In the genomic region with DNA sequence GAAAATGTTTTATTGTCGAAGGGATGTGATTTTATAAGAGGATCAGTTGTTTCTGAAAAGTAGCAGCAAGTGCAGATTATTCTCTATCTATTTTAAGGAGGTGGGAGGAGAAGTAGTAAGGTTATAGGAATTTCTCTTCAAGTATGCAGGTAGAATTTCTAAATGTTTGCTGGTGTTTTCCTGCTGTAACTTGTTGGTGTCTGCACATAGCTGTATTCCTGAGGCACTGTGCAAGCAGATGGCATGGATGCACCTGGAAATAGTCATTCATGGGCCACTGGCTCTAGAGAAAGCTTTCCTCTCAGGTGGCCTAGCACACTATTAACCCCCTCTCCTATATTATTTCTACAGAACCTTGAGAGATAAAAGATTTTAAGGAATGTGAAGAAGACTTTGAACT, we compare ENCODE assay signal across 22 cellular contexts. TPM values are rescaled to one million over a fixed set of nuclear protein-coding genes. Genes with fewer than 3 reads are reported as not detected.
DNase-seq lines count a peak whose midpoint lies in the region; ATAC-seq and TF ChIP-seq lines count a peak whose summit lies in the region.
"Had no signal": no experiment of that assay in that cellular context is flagged by ENCODE, and none has a peak within 500 bp of the region (broad histone marks: within the 10 kb centered on the region; RNA-seq: fewer than 3 reads in every experiment).

No MANE protein-coding gene starts in this region.

- BruUV-seq in mammary epithelial cell (replicated peaks; lab: Mats Ljungman, UMichigan) = no TSS peak

- H3K27ac ChIP-seq in mammary epithelial cell (ENCODE audit: insufficient read depth, low read depth, low read length) (no peak overlapping the region), breast epithelium (no peak overlapping the region)
- H3K27ac ChIP-seq: BLaER1 treated with 17β-estradiol and CSF1 and Interleukin-3, amounts not matched to agents 10 nM and 100 nM; KMS-11 had no signal

- no peak overlapping the region for H3K9ac ChIP-seq in mammary epithelial cell (ENCODE audit: insufficient read depth, low read length)
- H3K9ac ChIP-seq: BLaER1 treated with 17β-estradiol and CSF1 and Interleukin-3, amounts not matched to agents 10 nM and 100 nM; KMS-11 had no signal

- H3K4me1 ChIP-seq in mammary epithelial cell (ENCODE audit: insufficient read depth, low read length) (peaks cover 16% of the 10 kb centered on the region), breast epithelium (no peaks in the 10 kb centered on the region)

- intact Hi-C loops in mammary epithelial cell (cut with micrococcal nuclease) (no loop called here), breast epithelium (cut with DNase I; ENCODE audit: low total_unique reads) (no loop called here)

- H4K20me1 ChIP-seq in mammary epithelial cell (ENCODE audit: insufficient read depth, low read length) = no peaks in the 10 kb centered on the region

- dilution Hi-C loops in mammary epithelial cell (cut with HindIII; ENCODE audit: low sequenced_read_pairs) = no loop called here

- CTCF ChIA-PET in mammary epithelial cell (lab: Charles Lee; ENCODE audit: low non-redundant PET) = interaction anchor here (0.6 kb wide), 1 partner anchor 110 kb away, joined by 3 read pairs; no protein-coding TSS in a partner anchor

- H3K27me3 ChIP-seq in mammary epithelial cell (ENCODE audit: insufficient read depth, low read length) (no peaks in the 10 kb centered on the region), breast epithelium (no peaks in the 10 kb centered on the region)
- H3K27me3 ChIP-seq: BLaER1 treated with 17β-estradiol and CSF1 and Interleukin-3, amounts not matched to agents 10 nM and 100 nM had no signal

- peak; percentile 72 for DNase-seq in mammary epithelial cell
- no peak for DNase-seq in breast epithelium (ENCODE audit: low spot score in 2 of 2)
- peak; percentile 75 for DNase-seq in epithelial cell of esophagus (ENCODE audit: low read depth)
- no peak for DNase-seq in omental fat pad (ENCODE audit: low spot score)
- no peak for DNase-seq in cerebellar cortex (ENCODE audit: low spot score)
- DNase-seq in amygdala (lab: John Stamatoyannopoulos, UW) = no peak
- DNase-seq: AML-193; CD4-positive, alpha-beta T cell; GOT3; HCEC 1CT; NCI-H1048; NCI-H1417; NCI-H1694; NCI-H2029 treated with DMSO at 0.1 percent for 48 hours; NCI-H510A treated with DMSO at 0.1 percent for 48 hours; NCI-H774; RPMI8226; SHP77 treated with DMSO at 0.1 percent for 48 hours had no signal

- TF ChIP-seq CTCF in mammary epithelial cell (conservative IDR thresholded peaks at IDR 0.05 in 1 of 2, IDR thresholded peaks at IDR 0.05 in 1 of 2; ENCODE audit: extremely low read depth in 1 of 2, insufficient read depth in 1 of 2, low read depth in 1 of 2, low read length in 2 of 2) (no peak), breast epithelium (IDR thresholded peaks at IDR 0.05) (no peak), epithelial cell of esophagus (IDR thresholded peaks at IDR 0.05; ENCODE audit: insufficient read depth, low read depth, low read length, missing control alignments) (no peak), omental fat pad (IDR thresholded peaks at IDR 0.05) (no peak)

- peak; percentile 44 for ATAC-seq in omental fat pad (ENCODE audit: low FRiP score)
- no peak for ATAC-seq in HG02588 (IDR thresholded peaks at IDR 0.05; ENCODE audit: unreplicated experiment)

- H2AFZ ChIP-seq in mammary epithelial cell (ENCODE audit: low read depth, low read length) = no peak overlapping the region

- peak overlapping the region; percentile 44 for H3K4me2 ChIP-seq in mammary epithelial cell (ENCODE audit: insufficient read depth, low read depth, low read length)
- H3K4me2 ChIP-seq: BLaER1 treated with 17β-estradiol and CSF1 and Interleukin-3, amounts not matched to agents 10 nM and 100 nM; KMS-11 had no signal

- H3K4me3 ChIP-seq in mammary epithelial cell (replicated peaks in 1 of 3; ENCODE audit: insufficient read depth in 1 of 3, low read depth in 2 of 3, low read length in 3 of 3) (no peak overlapping the region), breast epithelium (no peak overlapping the region), epithelial cell of esophagus (ENCODE audit: low read length) (no peak overlapping the region)
- H3K4me3 ChIP-seq: BLaER1 treated with 17β-estradiol and CSF1 and Interleukin-3, amounts not matched to agents 10 nM and 100 nM had no signal

- no peaks in the 10 kb centered on the region for H3K36me3 ChIP-seq in mammary epithelial cell (ENCODE audit: insufficient read depth, low read length)
- H3K36me3 ChIP-seq in breast epithelium = no peaks in the 10 kb centered on the region

- H3K9me3 ChIP-seq in mammary epithelial cell (replicated peaks; ENCODE audit: insufficient read depth, low read length) (no peaks in the 10 kb centered on the region), breast epithelium (no peaks in the 10 kb centered on the region)
- H3K9me3 ChIP-seq: BLaER1 treated with 17β-estradiol and CSF1 and Interleukin-3, amounts not matched to agents 10 nM and 100 nM had no signal

- no peaks in the 10 kb centered on the region for H3K79me2 ChIP-seq in mammary epithelial cell (ENCODE audit: insufficient read depth, low read length)

- in situ Hi-C loops in mammary epithelial cell (cut with MboI; ENCODE audit: low sequenced_read_pairs in 2 of 2) = no loop called here

- WGBS in mammary epithelial cell (ENCODE audit: low coverage, missing lambda C conversion rate) = 0% methylated on average over 1 of the region's 1 CpG

- TF ChIP-seq POLR2A in breast epithelium (IDR thresholded peaks at IDR 0.05) = no peak

RNA-seq across cellular contexts. Expression of gene PODN, which starts 30.3 kb away (rescaled TPM):
- total RNA-seq in mammary epithelial cell (not detected), breast epithelium (100 to 1,000 TPM in 1 of 3 donors, 10 to 100 TPM in 2; 55.1 to 246 (median 83.1) TPM), omental fat pad (100 to 1,000 TPM in 3 of 4 donors, 10 to 100 TPM in 1; 99.8 to 440 (median 251) TPM)
- not detected for polyA plus RNA-seq in mammary epithelial cell
- polyA minus RNA-seq in mammary epithelial cell = not detected
- total RNA-seq: CD4-positive, alpha-beta T cell had no signal
- polyA plus RNA-seq: IgD-negative memory B cell had no signal

Comparison
In these comparisons a context has a peak if more than half of its experiments do, and no peak if none do; other contexts are left out.
1. DNase-seq: peak in mammary epithelial cell (single experiment) and epithelial cell of esophagus (single experiment); none in breast epithelium (0 of 2), omental fat pad (single experiment), cerebellar cortex (single experiment) and amygdala (0 of 56).
2. RNA of gene PODN, which starts 30.3 kb away (total RNA-seq): 99.8 to 440 TPM in omental fat pad and 55.1 to 246 TPM in breast epithelium; not detected in mammary epithelial cell; every median in the first group is over 10 times any median in the second.